In genomic region chr4:6200011-6200921, GRCh38 we compare ENCODE assay signal across 8 cellular contexts. TPM values are rescaled to one million over a fixed set of nuclear protein-coding genes. Genes with fewer than 3 reads are reported as not detected.
A peak's percentile ranks its signal among the peaks of the same experiment; 100 is the strongest.
DNase-seq lines count a peak whose midpoint lies in the region; ATAC-seq lines count a peak whose summit lies in the region.

TSS of gene JAKMIP1 (minus strand) at chr4:6200549. CDS start at chr4:6112850, 87,699 bp downstream.

- no peak within 1 kb of the TSS for H3K27ac ChIP-seq in subcutaneous abdominal adipose tissue (ENCODE audit: low read depth, low read length)

- H3K9ac ChIP-seq in subcutaneous abdominal adipose tissue (ENCODE audit: low read length in 5 of 5), result no peak within 1 kb of the TSS

- H3K36me3 Mint-ChIP-seq in activated T-cell treated with anti-CD3 and anti-CD28 coated beads, Interleukin-2, amount 50 U/mL, for 72 hours (ENCODE audit: insufficient read depth in 2 of 2), result peaks cover 6 to 16% of the 10 kb centered on the region in 2 donors

- peak within 1 kb of the TSS; percentile 77 for H3K27ac Mint-ChIP-seq in activated T-cell treated with anti-CD3 and anti-CD28 coated beads, Interleukin-2, amount 50 U/mL, for 72 hours

- H2AFZ ChIP-seq in neuron (ENCODE audit: low read depth, low read length), result peak within 1 kb of the TSS; percentile 95

- peak; percentile 62 for ATAC-seq in HG02970 (IDR thresholded peaks at IDR 0.05; ENCODE audit: low FRiP score, unreplicated experiment)
- peak; percentile 78 to 80 for ATAC-seq in activated T-cell treated with anti-CD3 and anti-CD28 coated beads, Interleukin-2, amount 50 U/mL, for 72 hours (replicated peaks in 1 of 2)

- DNase-seq in SKM-1 treated with dmso at 0.1 percent for 144 hours (lab: John Stamatoyannopoulos, UW; ENCODE audit: unreplicated experiment), result peak; percentile 42
- no peak for DNase-seq in SKM-1 (lab: John Stamatoyannopoulos, UW; ENCODE audit: unreplicated experiment)
- peak; percentile 50 for DNase-seq in NCI-H345 treated with DMSO at 0.1 percent for 48 hours (lab: John Stamatoyannopoulos, UW; ENCODE audit: unreplicated experiment)
- DNase-seq in activated T-cell treated with anti-CD3 and anti-CD28 coated beads, Interleukin-2, amount 50 U/mL, for 72 hours, result peak; percentile 88 to 97
- DNase-seq in fibroblast of peridontal ligament (ENCODE audit: extremely low read depth), result peak; percentile 8

- no peaks in the 10 kb centered on the region for H3K36me3 ChIP-seq in neuron (ENCODE audit: insufficient read depth, low read length)
- no peaks in the 10 kb centered on the region for H3K36me3 ChIP-seq in subcutaneous abdominal adipose tissue (ENCODE audit: control insufficient read depth in 5 of 5, insufficient read depth in 5 of 5, low read length in 5 of 5)

- H3K4me1 Mint-ChIP-seq in activated T-cell treated with anti-CD3 and anti-CD28 coated beads, Interleukin-2, amount 50 U/mL, for 72 hours (ENCODE audit: low read depth), result peaks cover 27% of the 10 kb centered on the region

- peak within 1 kb of the TSS; percentile 84 to 87 for H3K4me3 Mint-ChIP-seq in activated T-cell treated with anti-CD3 and anti-CD28 coated beads, Interleukin-2, amount 50 U/mL, for 72 hours

- H3K27me3 ChIP-seq in neuron (ENCODE audit: insufficient read depth, low read length), result peaks cover 57% of the 10 kb centered on the region
- peaks cover 32 to 50% (median 35%) of the 10 kb centered on the region in 5 donors for H3K27me3 ChIP-seq in subcutaneous abdominal adipose tissue (ENCODE audit: control insufficient read depth in 5 of 5, insufficient read depth in 4 of 5, low read length in 5 of 5)

- no peaks in the 10 kb centered on the region for H3K9me3 ChIP-seq in neuron (ENCODE audit: low read length)
- peaks cover 2 to 12% (median 8%) of the 10 kb centered on the region in 5 donors for H3K9me3 ChIP-seq in subcutaneous abdominal adipose tissue (ENCODE audit: control insufficient read depth in 5 of 5, low read length in 5 of 5)

- H3K4me3 ChIP-seq in neuron (ENCODE audit: low read length) (peak within 1 kb of the TSS; percentile 50), subcutaneous abdominal adipose tissue (ENCODE audit: low read depth in 1 of 5, low read length in 5 of 5) (peak within 1 kb of the TSS in 4 of 5 donors; percentile 22 to 63 (median 52))

- H3K4me1 ChIP-seq in neuron (ENCODE audit: insufficient read depth, low read length), result peaks cover 4% of the 10 kb centered on the region
- peaks cover 0 to 21% (median 13%) of the 10 kb centered on the region in 5 donors for H3K4me1 ChIP-seq in subcutaneous abdominal adipose tissue (ENCODE audit: control insufficient read depth in 5 of 5, insufficient read depth in 5 of 5, low read length in 5 of 5)

- H3K27me3 Mint-ChIP-seq in activated T-cell treated with anti-CD3 and anti-CD28 coated beads, Interleukin-2, amount 50 U/mL, for 72 hours (ENCODE audit: low read depth), result peaks cover 50% of the 10 kb centered on the region

- peaks cover 4% of the 10 kb centered on the region in 2 donors for H3K9me3 Mint-ChIP-seq in activated T-cell treated with anti-CD3 and anti-CD28 coated beads, Interleukin-2, amount 50 U/mL, for 72 hours

RNA-seq across cellular contexts. Expression of gene JAKMIP1, which starts in this region (rescaled TPM):
- 10 to 100 TPM in 1 of 2 donors, 1 to 10 TPM in 1; 9.0 to 33.7 TPM for total RNA-seq in activated T-cell treated with anti-CD3 and anti-CD28 coated beads, Interleukin-2, amount 50 U/mL, for 72 hours
